Comparison of ENCODE assay signal across 9 cellular contexts in the genomic region with DNA sequence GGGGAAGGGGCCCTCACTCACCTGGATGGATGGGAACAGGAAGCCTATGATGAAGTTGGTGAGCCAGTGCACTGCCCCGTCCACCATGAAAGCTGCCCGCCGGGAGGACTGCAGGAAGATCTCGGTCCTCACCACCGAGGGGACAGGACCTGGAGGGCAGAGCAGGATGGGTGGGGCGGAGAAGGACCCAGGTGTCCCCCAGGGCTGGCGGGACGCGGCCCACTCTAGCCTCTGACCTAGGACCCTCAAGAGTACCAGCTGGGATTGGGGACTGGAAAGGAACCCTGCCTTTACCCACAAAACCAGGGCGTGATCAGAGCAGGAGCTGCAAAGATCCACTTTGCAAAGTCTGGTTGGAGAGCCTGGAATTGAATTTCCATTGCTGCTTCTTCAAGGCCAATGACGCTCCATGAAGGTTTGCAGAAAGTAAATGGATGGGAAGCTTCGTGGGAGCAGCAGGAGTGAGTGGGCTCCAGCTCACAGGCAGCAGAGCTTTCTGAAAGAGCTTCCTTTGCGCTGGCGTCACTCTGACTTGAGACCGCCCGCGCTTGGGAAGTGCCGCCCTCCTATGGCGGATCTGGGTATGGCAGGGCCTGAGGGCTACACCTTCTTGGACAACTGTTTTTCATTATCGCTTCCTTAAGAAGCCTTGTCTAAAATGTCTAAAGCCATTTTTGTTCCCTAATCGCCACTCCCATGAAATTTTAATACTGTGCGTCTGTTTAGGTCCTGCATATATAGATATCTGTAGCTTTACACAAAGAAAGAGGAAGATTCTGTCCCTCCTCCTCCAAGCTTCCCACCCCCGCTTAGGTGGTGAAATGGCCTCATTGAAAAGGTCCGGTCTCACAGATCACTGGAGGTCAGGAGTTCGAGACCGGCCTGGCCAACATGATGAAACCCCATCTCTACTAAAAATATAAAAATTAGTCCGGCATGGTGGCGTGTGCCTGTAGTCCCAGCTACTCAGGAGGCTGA. TPM values are rescaled to one million over a fixed set of nuclear protein-coding genes. Genes with fewer than 3 reads are reported as not detected.
DNase-seq lines count a peak whose midpoint lies in the region; ATAC-seq and TF ChIP-seq lines count a peak whose summit lies in the region.
"Had no signal": no experiment of that assay in that cellular context is flagged by ENCODE, and none has a peak within 500 bp of the region (broad histone marks: within the 10 kb centered on the region; RNA-seq: fewer than 3 reads in every experiment).

No MANE protein-coding gene starts in this region.

- H3K27ac ChIP-seq in CD4-positive, alpha-beta T cell (ENCODE audit: low read depth, low read length) = no peak overlapping the region
- H3K27ac ChIP-seq in OCI-LY3 (ENCODE audit: low read length) = no peak overlapping the region

- H3K4me1 ChIP-seq in OCI-LY3 (ENCODE audit: low read length) = peaks cover 32% of the 10 kb centered on the region

- POLR2A ChIA-PET in CD4-positive, alpha-beta T cell (lab: Charles Lee) = interaction anchor here (0.6 to 1.9 kb wide), 8 partner anchors 17 to 135 kb away, joined by 3 to 7 read pairs (median 3); a partner anchor contains a TSS

- peak overlapping the region; percentile 79 for H3K4me2 ChIP-seq in OCI-LY3 (ENCODE audit: low read length)

- H2AFZ ChIP-seq in OCI-LY3 (ENCODE audit: low read depth, low read length) = peak overlapping the region; percentile 87

- intact Hi-C loops in CD4-positive, alpha-beta T cell (cut with DNase I, micrococcal nuclease) = loop anchor here (1.0 to 10.0 kb wide), 4 partner anchors 16 to 190 kb away; no protein-coding TSS in a partner anchor
- intact Hi-C loops in natural killer cell (cut with micrococcal nuclease) = loop anchor here (5.0 kb wide), 1 partner anchor 88 kb away; no protein-coding TSS in a partner anchor

- H3K9me3 Mint-ChIP-seq in CD4-positive, alpha-beta T cell = no peaks in the 10 kb centered on the region
- no peaks in the 10 kb centered on the region for H3K9me3 Mint-ChIP-seq in natural killer cell
- no peaks in the 10 kb centered on the region for H3K9me3 Mint-ChIP-seq in stimulated activated effector memory CD8-positive, alpha-beta T cell treated with anti-CD3 and anti-CD28 coated beads, Interleukin-12 subunit alpha, Interleukin-12 subunit beta, amount 100 ng/mL, for 72 hours

- H3K4me3 Mint-ChIP-seq in CD4-positive, alpha-beta T cell = no peak overlapping the region
- no peak overlapping the region for H3K4me3 Mint-ChIP-seq in natural killer cell
- peak overlapping the region; percentile 38 for H3K4me3 Mint-ChIP-seq in stimulated activated effector memory CD8-positive, alpha-beta T cell treated with anti-CD3 and anti-CD28 coated beads, Interleukin-12 subunit alpha, Interleukin-12 subunit beta, amount 100 ng/mL, for 72 hours

- no peaks in the 10 kb centered on the region for H3K79me2 ChIP-seq in OCI-LY3 (ENCODE audit: low read length)

- CTCF ChIA-PET in CD4-positive, alpha-beta T cell (lab: Charles Lee) = interaction anchor here (0.5 to 3.2 kb wide), 39 partner anchors 9 to 479 kb away, joined by 3 to 66 read pairs (median 4); a partner anchor contains a TSS

- H3K27ac Mint-ChIP-seq in CD4-positive, alpha-beta T cell = no peak overlapping the region
- no peak overlapping the region for H3K27ac Mint-ChIP-seq in natural killer cell
- no peak overlapping the region for H3K27ac Mint-ChIP-seq in stimulated activated effector memory CD8-positive, alpha-beta T cell treated with anti-CD3 and anti-CD28 coated beads, Interleukin-12 subunit alpha, Interleukin-12 subunit beta, amount 100 ng/mL, for 72 hours

- H3K27me3 Mint-ChIP-seq in CD4-positive, alpha-beta T cell = peaks cover 4% of the 10 kb centered on the region
- no peaks in the 10 kb centered on the region for H3K27me3 Mint-ChIP-seq in natural killer cell (ENCODE audit: low read depth in 2 of 2)

- ATAC-seq in CD4-positive, alpha-beta T cell (ENCODE audit: poor library complexity) = peak; percentile 98
- ATAC-seq in esophagus mucosa (peak; percentile 49), natural killer cell (peak; percentile 88 to 96 (median 92)), HG03039 (IDR thresholded peaks at IDR 0.05; ENCODE audit: unreplicated experiment) (no peak)
- ATAC-seq in stimulated activated effector memory CD8-positive, alpha-beta T cell treated with anti-CD3 and anti-CD28 coated beads, Interleukin-12 subunit alpha, Interleukin-12 subunit beta, amount 100 ng/mL, for 72 hours = peak; percentile 87

- peak; percentile 87 for TF ChIP-seq CTCF in CD4-positive, alpha-beta T cell (IDR thresholded peaks at IDR 0.05)
- TF ChIP-seq CTCF in OCI-LY3 (IDR thresholded peaks at IDR 0.05; ENCODE audit: low read depth, low read length) (peak; percentile 64), natural killer cell (IDR thresholded peaks at IDR 0.05) (peak; percentile 82)

- no peaks in the 10 kb centered on the region for H4K20me1 ChIP-seq in OCI-LY3 (ENCODE audit: insufficient read depth, low read length)

- peak overlapping the region; percentile 22; the same call in 1 of the 2 replicates for H3K9ac ChIP-seq in OCI-LY3 (ENCODE audit: low read length)

- H3K36me3 ChIP-seq in H7 (replicated peaks; ENCODE audit: control insufficient read depth, insufficient read depth, low read length) = no peaks in the 10 kb centered on the region
- no peaks in the 10 kb centered on the region for H3K36me3 ChIP-seq in OCI-LY3 (replicated peaks; ENCODE audit: low read depth, low read length)

- H3K9me3 ChIP-seq in CD4-positive, alpha-beta T cell (ENCODE audit: control insufficient read depth, low read length) = no peaks in the 10 kb centered on the region
- no peaks in the 10 kb centered on the region for H3K9me3 ChIP-seq in OCI-LY3 (ENCODE audit: insufficient read depth, low read length)

- DNase-seq in CD4-positive, alpha-beta T cell = peak; percentile 60 to 89 (median 78)
- peak; percentile 93 for DNase-seq in H7
- DNase-seq in activated T-cell treated with anti-CD3 and anti-CD28 coated beads for 24 hours (ENCODE audit: low read depth) = peak; percentile 77
- DNase-seq in natural killer cell = peak; percentile 63
- peak; percentile 88 to 93 for DNase-seq in stimulated activated effector memory CD8-positive, alpha-beta T cell treated with anti-CD3 and anti-CD28 coated beads, Interleukin-12 subunit alpha, Interleukin-12 subunit beta, amount 100 ng/mL, for 72 hours (ENCODE audit: low spot score in 2 of 2)

- peaks cover 5% of the 10 kb centered on the region for H3K4me1 Mint-ChIP-seq in CD4-positive, alpha-beta T cell (ENCODE audit: low read depth)
- no peaks in the 10 kb centered on the region for H3K4me1 Mint-ChIP-seq in natural killer cell
- H3K4me1 Mint-ChIP-seq in stimulated activated effector memory CD8-positive, alpha-beta T cell treated with anti-CD3 and anti-CD28 coated beads, Interleukin-12 subunit alpha, Interleukin-12 subunit beta, amount 100 ng/mL, for 72 hours = peaks cover 6% of the 10 kb centered on the region

- no peaks in the 10 kb centered on the region for H3K36me3 Mint-ChIP-seq in CD4-positive, alpha-beta T cell (ENCODE audit: low read depth)
- no peaks in the 10 kb centered on the region for H3K36me3 Mint-ChIP-seq in natural killer cell
- H3K36me3 Mint-ChIP-seq in stimulated activated effector memory CD8-positive, alpha-beta T cell treated with anti-CD3 and anti-CD28 coated beads, Interleukin-12 subunit alpha, Interleukin-12 subunit beta, amount 100 ng/mL, for 72 hours = no peaks in the 10 kb centered on the region

- H3K27me3 ChIP-seq in CD4-positive, alpha-beta T cell (ENCODE audit: control insufficient read depth, insufficient read depth, low read length) = no peaks in the 10 kb centered on the region
- H3K27me3 ChIP-seq in H7 (ENCODE audit: control insufficient read depth, insufficient read depth, low read length) (no peaks in the 10 kb centered on the region; the same call in 1 of the 2 replicates), OCI-LY3 (ENCODE audit: low read depth, low read length) (peaks cover 10% of the 10 kb centered on the region)

- H3K4me3 ChIP-seq in H7 (ENCODE audit: insufficient read depth, low read depth, low read length) (no peak overlapping the region), OCI-LY3 (ENCODE audit: low read length) (peak overlapping the region; percentile 69)

RNA-seq across cellular contexts. Expression of a gene that starts 21.2 kb away (rescaled TPM):
- not detected for total RNA-seq in CD4-positive, alpha-beta T cell
- not detected in 2 replicates for total RNA-seq in H7 (2014; rRNA removed; shearing (Covaris generic))
- total RNA-seq in esophagus mucosa (not detected), natural killer cell (not detected)
- total RNA-seq: T-helper 2 cell treated with Interferon-gamma antibody and Interleukin-4, amounts not matched to agents 100 ng/mL and 5 ng/mL, for 36 hours had no signal

RNA-seq across cellular contexts. Expression of a gene that starts 59.4 kb away (rescaled TPM):
- total RNA-seq in CD4-positive, alpha-beta T cell = under 1 TPM in 1 of 2 experiments, not detected in 1; 0.20 TPM
- total RNA-seq in H7 (2014; rRNA removed; shearing (Covaris generic)) = not detected in 2 replicates
- not detected for total RNA-seq in esophagus mucosa
- total RNA-seq in natural killer cell = not detected
